Comparison of ENCODE assay signal across 9 cellular contexts in genomic region chr10:44384601-44385422, GRCh38. TPM values are rescaled to one million over a fixed set of nuclear protein-coding genes. Genes with fewer than 3 reads are reported as not detected.
DNase-seq lines count a peak whose midpoint lies in the region; ATAC-seq and TF ChIP-seq lines count a peak whose summit lies in the region.
"Had no signal": no experiment of that assay in that cellular context is flagged by ENCODE, and none has a peak within 500 bp of the region (broad histone marks: within the 10 kb centered on the region; RNA-seq: fewer than 3 reads in every experiment).

Gene CXCL12, minus strand, starts transcription at chr10:44385097. Its CDS starts 92 bp downstream, at chr10:44385005.

- in situ Hi-C loops in GM23248 (cut with MboI), result loop anchor here (5.0 to 10.0 kb wide), 4 partner anchors 200 to 713 kb away; no protein-coding TSS in a partner anchor

- H3K79me2 ChIP-seq in GM23248 (ENCODE audit: insufficient read depth) (peaks cover 54% of the 10 kb centered on the region), smooth muscle cell (ENCODE audit: low read depth) (peaks cover 3% of the 10 kb centered on the region)

- H3F3A ChIP-seq in GM23248 (ENCODE audit: insufficient read depth), result 0 out of 2 replicates have a peak, but pooled peaks cover 15% of the 10 kb centered on the region
- H3F3A ChIP-seq in smooth muscle cell (ENCODE audit: low read depth), result no peaks in the 10 kb centered on the region

- H2AFZ ChIP-seq in GM23248 (peak within 1 kb of the TSS; percentile 86), smooth muscle cell (ENCODE audit: low read depth) (peak within 1 kb of the TSS; percentile 77)

- H3K4me3 ChIP-seq in GM23248 (peak within 1 kb of the TSS; percentile 83), iPS-11a (ENCODE audit: low read depth, low read length) (peak within 1 kb of the TSS; percentile 79), smooth muscle cell (peak within 1 kb of the TSS; percentile 53)

- H3K9me3 ChIP-seq in GM23248 (ENCODE audit: low read depth) (no peaks in the 10 kb centered on the region), smooth muscle cell (replicated peaks; ENCODE audit: low read depth) (no peaks in the 10 kb centered on the region)

- H3K36me3 Mint-ChIP-seq in activated naive CD8-positive, alpha-beta T cell treated with anti-CD3 and anti-CD28 coated beads, Interleukin-2, amount 50 U/mL, for 24 hours (ENCODE audit: low read depth), result no peaks in the 10 kb centered on the region

- peak; percentile 78 for DNase-seq in GM23248
- peak; percentile 4 for DNase-seq in activated naive CD8-positive, alpha-beta T cell treated with anti-CD3 and anti-CD28 coated beads, Interleukin-2, amount 50 U/mL, for 24 hours
- DNase-seq in smooth muscle cell (lab: John Stamatoyannopoulos, UW; ENCODE audit: unreplicated experiment), result no peak
- no peak for DNase-seq in SHP77 treated with DMSO at 0.1 percent for 48 hours (lab: John Stamatoyannopoulos, UW)
- no peak for DNase-seq in NCI-H345 (lab: John Stamatoyannopoulos, UW)
- no peak for DNase-seq in cerebellar nuclear complex (lab: John Stamatoyannopoulos, UW)

- WGBS in GM23248 (ENCODE audit: low coverage in 1 of 2, low lambda C conversion rate in 2 of 2, missing lambda C conversion rate in 2 of 2), 2 experiments, result 2 to 3% methylated on average over 42 to 87 of the region's 98 CpGs
- whole genome bisulfite sequencing in smooth muscle cell (ENCODE audit: low lambda C conversion rate), result under 1% methylated on average over 65 of the region's 98 CpGs

- H3K4me2 ChIP-seq in GM23248 (ENCODE audit: unreplicated experiment) (peak within 1 kb of the TSS; percentile 97), smooth muscle cell (peak within 1 kb of the TSS; percentile 96)

- H3K27me3 Mint-ChIP-seq in activated naive CD8-positive, alpha-beta T cell treated with anti-CD3 and anti-CD28 coated beads, Interleukin-2, amount 50 U/mL, for 24 hours, result peaks cover 45% of the 10 kb centered on the region

- peaks cover 9% of the 10 kb centered on the region for H3K4me1 ChIP-seq in GM23248 (ENCODE audit: insufficient read depth)
- peaks cover 35% of the 10 kb centered on the region for H3K4me1 ChIP-seq in smooth muscle cell (ENCODE audit: low read depth)

- H3K9me3 Mint-ChIP-seq in activated naive CD8-positive, alpha-beta T cell treated with anti-CD3 and anti-CD28 coated beads, Interleukin-2, amount 50 U/mL, for 24 hours, result no peaks in the 10 kb centered on the region

- no peaks in the 10 kb centered on the region for H3K27me3 ChIP-seq in GM23248 (replicated peaks; ENCODE audit: insufficient read depth)
- peaks cover 41% of the 10 kb centered on the region for H3K27me3 ChIP-seq in smooth muscle cell (ENCODE audit: low read depth)

- H3K9me2 ChIP-seq in GM23248 (ENCODE audit: insufficient read depth), result no peaks in the 10 kb centered on the region

- H3K36me3 ChIP-seq in GM23248 (ENCODE audit: low read depth) (0 out of 2 replicates have a peak, but pooled peaks cover 5% of the 10 kb centered on the region), smooth muscle cell (ENCODE audit: low read depth) (no peaks in the 10 kb centered on the region)

- H3K27ac Mint-ChIP-seq in activated naive CD8-positive, alpha-beta T cell treated with anti-CD3 and anti-CD28 coated beads, Interleukin-2, amount 50 U/mL, for 24 hours, result no peak within 1 kb of the TSS

- peaks cover 2% of the 10 kb centered on the region for H3K4me1 Mint-ChIP-seq in activated naive CD8-positive, alpha-beta T cell treated with anti-CD3 and anti-CD28 coated beads, Interleukin-2, amount 50 U/mL, for 24 hours

- no peaks in the 10 kb centered on the region for H4K20me1 ChIP-seq in GM23248 (ENCODE audit: insufficient read depth)
- peaks cover 14% of the 10 kb centered on the region for H4K20me1 ChIP-seq in smooth muscle cell (ENCODE audit: low read depth)

- ATAC-seq in activated naive CD8-positive, alpha-beta T cell treated with anti-CD3 and anti-CD28 coated beads, Interleukin-2, amount 50 U/mL, for 24 hours, result no peak
- ATAC-seq in GM21360 (IDR thresholded peaks at IDR 0.05; ENCODE audit: unreplicated experiment), result no peak

- no peak for TF ChIP-seq CTCF in smooth muscle cell (IDR thresholded peaks at IDR 0.05; ENCODE audit: borderline replicate concordance, insufficient read depth, poor library complexity, severe bottlenecking)

- H3K27ac ChIP-seq in GM23248 (peak within 1 kb of the TSS; percentile 45), smooth muscle cell (ENCODE audit: low read depth) (no peak within 1 kb of the TSS)

- peak within 1 kb of the TSS; percentile 32 for H3K4me3 Mint-ChIP-seq in activated naive CD8-positive, alpha-beta T cell treated with anti-CD3 and anti-CD28 coated beads, Interleukin-2, amount 50 U/mL, for 24 hours

- H3K9ac ChIP-seq in GM23248 (peak within 1 kb of the TSS; percentile 80), smooth muscle cell (ENCODE audit: low read depth) (no peak within 1 kb of the TSS)

RNA-seq across cellular contexts. Expression of gene CXCL12, which starts in this region (rescaled TPM):
- total RNA-seq in GM23248 (2014; rRNA removed; shearing (Covaris generic)), result 341 and 364 TPM in 2 replicates
- polyA plus RNA-seq in GM23248 (2016; fragmentation: Nextera tagmentation; extraction: Ambion mirVana), result 609 and 636 TPM in 2 replicates
- 37.0 and 52.0 TPM in 2 replicates for total RNA-seq in smooth muscle cell
- polyA plus RNA-seq in smooth muscle cell, result 10.9 and 14.3 TPM in 2 replicates
- total RNA-seq: NCI-H460 had no signal

Comparison
In these comparisons a context has a peak if more than half of its experiments do, and no peak if none do; other contexts are left out.
1. RNA of gene CXCL12 (polyA plus RNA-seq): 609 to 636 TPM in GM23248; 10.9 to 14.3 TPM in smooth muscle cell; every median in the first group is over 10 times any median in the second.
2. DNase-seq: peak in GM23248 (single experiment) and activated naive CD8-positive, alpha-beta T cell treated with anti-CD3 and anti-CD28 coated beads, Interleukin-2, amount 50 U/mL, for 24 hours (single experiment); none in smooth muscle cell (single experiment), SHP77 treated with DMSO at 0.1 percent for 48 hours (single experiment), NCI-H345 (single experiment) and cerebellar nuclear complex (0 of 2).
3. Peak in every context shown above with its lines, with median percentiles within 50 percentile points of each other: H3K4me3 ChIP-seq.